Comparison of ENCODE assay signal across 12 cellular contexts in the genomic region with DNA sequence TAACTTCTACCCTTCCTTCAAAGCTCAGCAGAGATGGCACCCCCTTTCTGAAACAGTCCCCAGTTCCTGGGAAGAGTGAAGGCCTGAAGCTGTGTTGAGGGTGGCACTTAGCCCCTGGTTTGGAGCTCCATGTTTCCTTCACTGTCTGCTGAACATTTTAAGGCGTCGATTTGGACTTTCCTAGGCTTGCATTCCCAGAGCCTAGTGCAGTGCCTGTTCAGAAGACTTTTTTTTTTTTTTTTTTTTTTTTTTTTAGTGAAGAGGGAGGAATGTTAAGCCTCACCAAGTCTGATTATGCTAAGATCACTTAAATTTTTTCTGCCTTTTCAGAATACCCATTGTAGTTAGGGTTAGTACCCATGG.
DNase-seq lines count a peak whose midpoint lies in the region; ATAC-seq, FAIRE-seq and TF ChIP-seq lines count a peak whose summit lies in the region.
"Had no signal": no experiment of that assay in that cellular context is flagged by ENCODE, and none has a peak within 500 bp of the region (broad histone marks: within the 10 kb centered on the region; RNA-seq: fewer than 3 reads in every experiment).

No MANE protein-coding gene starts in this region.

- POLR2A ChIA-PET in activated CD4-positive, alpha-beta memory T cell treated with anti-CD3 and anti-CD28 coated beads for 36 hours (lab: Charles Lee), result interaction anchor here (0.7 to 1.1 kb wide), 5 partner anchors 9 to 97 kb away, joined by 3 to 5 read pairs (median 3); a partner anchor contains a TSS

- H3K9me3 ChIP-seq in upper lobe of right lung, result no peaks in the 10 kb centered on the region
- H3K9me3 ChIP-seq: left ventricle myocardium inferior had no signal

- peaks cover 63% of the 10 kb centered on the region for H3K4me1 Mint-ChIP-seq in stimulated activated naive CD8-positive, alpha-beta T cell treated with anti-CD3 and anti-CD28 coated beads, Interleukin-15, Interleukin-2, amounts not matched to agents 100 ng/mL and 50 ng/mL, for 24 hours (ENCODE audit: low read depth)
- H3K4me1 Mint-ChIP-seq in activated CD4-positive, alpha-beta memory T cell treated with anti-CD3 and anti-CD28 coated beads for 36 hours (ENCODE audit: low read depth), result peaks cover 66% of the 10 kb centered on the region
- H3K4me1 Mint-ChIP-seq in immature natural killer cell, result peaks cover 12 to 13% of the 10 kb centered on the region in 2 donors

- intact Hi-C loops in activated CD4-positive, alpha-beta memory T cell treated with anti-CD3 and anti-CD28 coated beads for 36 hours (cut with micrococcal nuclease), result loop anchor here (1.0 to 2.0 kb wide), 6 partner anchors 8 to 97 kb away; a partner anchor contains a TSS
- intact Hi-C loops in upper lobe of right lung (cut with DNase I), result no loop called here

- H3K27ac Mint-ChIP-seq in stimulated activated naive CD8-positive, alpha-beta T cell treated with anti-CD3 and anti-CD28 coated beads, Interleukin-15, Interleukin-2, amounts not matched to agents 100 ng/mL and 50 ng/mL, for 24 hours, result peak overlapping the region; percentile 86
- peak overlapping the region; percentile 93 for H3K27ac Mint-ChIP-seq in activated CD4-positive, alpha-beta memory T cell treated with anti-CD3 and anti-CD28 coated beads for 36 hours
- H3K27ac Mint-ChIP-seq in immature natural killer cell, result peak overlapping the region; percentile 17 to 87 (median 62)

- CTCF ChIA-PET in activated CD4-positive, alpha-beta memory T cell treated with anti-CD3 and anti-CD28 coated beads for 36 hours (lab: Charles Lee), result interaction anchor here (1.1 to 2.2 kb wide), 5 partner anchors 25 to 102 kb away, joined by 3 to 15 read pairs (median 4); no protein-coding TSS in a partner anchor

- no peak for FAIRE-seq in RCC 7860 (lab: Jason Lieb, UNC)
- FAIRE-seq: endometrium had no signal

- peak overlapping the region; percentile 64 for H3K4me3 Mint-ChIP-seq in stimulated activated naive CD8-positive, alpha-beta T cell treated with anti-CD3 and anti-CD28 coated beads, Interleukin-15, Interleukin-2, amounts not matched to agents 100 ng/mL and 50 ng/mL, for 24 hours
- H3K4me3 Mint-ChIP-seq in activated CD4-positive, alpha-beta memory T cell treated with anti-CD3 and anti-CD28 coated beads for 36 hours, result peak overlapping the region; percentile 64
- H3K4me3 Mint-ChIP-seq in immature natural killer cell, result peak overlapping the region in 1 of 5 donors; percentile 69

- H3K36me3 ChIP-seq in upper lobe of right lung, result no peaks in the 10 kb centered on the region
- H3K36me3 ChIP-seq: left ventricle myocardium inferior had no signal

- no peak for TF ChIP-seq CTCF in upper lobe of right lung (IDR thresholded peaks at IDR 0.05)
- no peak for TF ChIP-seq CTCF in GM20000 (IDR thresholded peaks at IDR 0.05; ENCODE audit: extremely low read depth, missing control alignments)

- peaks cover 3% of the 10 kb centered on the region for H3K36me3 Mint-ChIP-seq in stimulated activated naive CD8-positive, alpha-beta T cell treated with anti-CD3 and anti-CD28 coated beads, Interleukin-15, Interleukin-2, amounts not matched to agents 100 ng/mL and 50 ng/mL, for 24 hours (ENCODE audit: low read depth)
- H3K36me3 Mint-ChIP-seq in activated CD4-positive, alpha-beta memory T cell treated with anti-CD3 and anti-CD28 coated beads for 36 hours, result peaks cover 19% of the 10 kb centered on the region
- H3K36me3 Mint-ChIP-seq in immature natural killer cell, result no peaks in the 10 kb centered on the region

- no peaks in the 10 kb centered on the region for H3K9me3 Mint-ChIP-seq in stimulated activated naive CD8-positive, alpha-beta T cell treated with anti-CD3 and anti-CD28 coated beads, Interleukin-15, Interleukin-2, amounts not matched to agents 100 ng/mL and 50 ng/mL, for 24 hours
- peaks cover 2% of the 10 kb centered on the region for H3K9me3 Mint-ChIP-seq in activated CD4-positive, alpha-beta memory T cell treated with anti-CD3 and anti-CD28 coated beads for 36 hours
- no peaks in the 10 kb centered on the region for H3K9me3 Mint-ChIP-seq in immature natural killer cell

- H3K4me3 ChIP-seq in upper lobe of right lung, result no peak overlapping the region
- H3K4me3 ChIP-seq: left ventricle myocardium inferior had no signal

- no peak for ATAC-seq in stimulated activated naive CD8-positive, alpha-beta T cell treated with anti-CD3 and anti-CD28 coated beads, Interleukin-15, Interleukin-2, amounts not matched to agents 100 U/mL and 50 U/mL, for 24 hours
- no peak for ATAC-seq in upper lobe of right lung

- DNase-seq in stimulated activated naive CD8-positive, alpha-beta T cell treated with anti-CD3 and anti-CD28 coated beads, Interleukin-15, Interleukin-2, amounts not matched to agents 100 U/mL and 50 U/mL, for 24 hours, result no peak
- DNase-seq in activated CD4-positive, alpha-beta memory T cell treated with anti-CD3 and anti-CD28 coated beads for 36 hours, result no peak
- DNase-seq in immature natural killer cell (no peak), upper lobe of right lung (no peak), RCC 7860 (ENCODE audit: low spot score) (no peak), GM20000 (ENCODE audit: low spot score) (no peak), NCI-H526 (lab: John Stamatoyannopoulos, UW) (no peak)
- DNase-seq: GF-D8, left ventricle myocardium inferior, NCI-H774 had no signal

- no peaks in the 10 kb centered on the region for H3K27me3 Mint-ChIP-seq in stimulated activated naive CD8-positive, alpha-beta T cell treated with anti-CD3 and anti-CD28 coated beads, Interleukin-15, Interleukin-2, amounts not matched to agents 100 ng/mL and 50 ng/mL, for 24 hours
- no peaks in the 10 kb centered on the region for H3K27me3 Mint-ChIP-seq in activated CD4-positive, alpha-beta memory T cell treated with anti-CD3 and anti-CD28 coated beads for 36 hours
- peaks cover 2 to 5% (median 2%) of the 10 kb centered on the region in 3 donors for H3K27me3 Mint-ChIP-seq in immature natural killer cell (ENCODE audit: low read depth in 3 of 3)

- no peak overlapping the region for H3K27ac ChIP-seq in upper lobe of right lung
- H3K27ac ChIP-seq: left ventricle myocardium inferior had no signal

- peaks cover 30% of the 10 kb centered on the region for H3K4me1 ChIP-seq in upper lobe of right lung

- H3K27me3 ChIP-seq in upper lobe of right lung, result no peaks in the 10 kb centered on the region
